8 cellular contexts compared by ENCODE assay signal in the genomic region with DNA sequence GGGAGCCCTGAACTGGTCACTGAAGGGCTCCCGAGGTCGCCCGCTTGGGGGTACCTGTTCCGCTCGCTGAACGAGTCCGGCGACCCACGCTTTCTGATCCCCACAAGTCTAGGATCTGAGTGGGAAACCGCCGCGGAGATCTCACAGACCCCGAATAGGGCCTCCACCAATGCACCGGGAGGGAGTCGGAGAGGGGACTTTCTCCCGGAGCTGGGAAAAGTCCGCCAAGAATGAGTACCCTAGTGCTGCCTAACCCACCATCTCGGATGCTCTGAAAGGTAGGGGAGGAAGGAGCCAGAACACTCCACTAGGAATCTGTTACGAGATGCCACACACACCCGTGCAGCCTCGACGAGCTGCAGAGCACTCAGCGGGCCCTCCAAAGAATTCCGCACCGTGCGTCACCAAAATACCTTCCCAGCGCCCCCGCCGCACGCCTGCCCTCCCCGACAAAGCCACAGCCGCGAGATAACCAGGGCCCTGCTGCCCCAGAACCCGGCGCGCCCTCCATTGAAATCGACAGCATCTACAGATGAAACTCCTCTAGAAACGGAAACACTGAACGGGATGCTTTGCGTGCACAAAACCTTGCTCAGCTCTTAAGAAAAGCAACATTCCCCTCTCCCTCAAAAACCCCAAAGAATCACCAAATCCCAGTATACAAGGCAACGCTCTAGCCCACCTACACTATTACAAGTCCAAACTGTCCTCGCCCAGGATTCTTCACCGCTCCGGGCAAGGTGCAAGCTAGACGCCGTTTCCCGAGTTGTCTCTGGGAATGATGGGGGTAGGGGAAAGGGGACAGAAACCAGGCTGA. TPM values are rescaled to one million over a fixed set of nuclear protein-coding genes. Genes with fewer than 3 reads are reported as not detected.
DNase-seq lines count a peak whose midpoint lies in the region; ATAC-seq and TF ChIP-seq lines count a peak whose summit lies in the region.

No MANE protein-coding gene starts in this region.

- no peak overlapping the region for H3K27ac Mint-ChIP-seq in GM23338
- H3K27ac Mint-ChIP-seq in endothelial cell (ENCODE audit: unreplicated experiment): no peak overlapping the region
- peak overlapping the region in 2 of 6 donors; percentile 30 to 73 for H3K27ac Mint-ChIP-seq in naive B cell

- H3K4me3 ChIP-seq in GM23338 (peak overlapping the region; percentile 80), SK-N-MC (peak overlapping the region; percentile 73)

- H4K20me1 ChIP-seq in GM23338 (replicated peaks; ENCODE audit: insufficient read depth): no peaks in the 10 kb centered on the region

- peaks cover 29% of the 10 kb centered on the region for H3K4me1 ChIP-seq in GM23338 (ENCODE audit: insufficient read depth)

- H3K27me3 Mint-ChIP-seq in GM23338 (ENCODE audit: insufficient read depth, low read depth, poor library complexity): peaks cover 81% of the 10 kb centered on the region
- H3K27me3 Mint-ChIP-seq in endothelial cell (ENCODE audit: unreplicated experiment): peaks cover 30% of the 10 kb centered on the region
- peaks cover 81 to 92% (median 92%) of the 10 kb centered on the region in 3 donors for H3K27me3 Mint-ChIP-seq in naive B cell

- no peaks in the 10 kb centered on the region for H3K79me2 ChIP-seq in GM23338 (replicated peaks; ENCODE audit: insufficient read depth)

- H3K4me3 Mint-ChIP-seq in GM23338: peak overlapping the region; percentile 78
- peak overlapping the region; percentile 89 for H3K4me3 Mint-ChIP-seq in endothelial cell (ENCODE audit: unreplicated experiment)
- H3K4me3 Mint-ChIP-seq in naive B cell: peak overlapping the region; percentile 72 to 91 (median 84)

- H3K4me1 Mint-ChIP-seq in GM23338: peaks cover 41% of the 10 kb centered on the region; the same call in 2 of the 3 replicates
- peaks cover 50% of the 10 kb centered on the region for H3K4me1 Mint-ChIP-seq in endothelial cell (ENCODE audit: unreplicated experiment)
- H3K4me1 Mint-ChIP-seq in naive B cell: peaks cover 50 to 66% (median 60%) of the 10 kb centered on the region in 3 donors

- DNase-seq in GM23338 (ENCODE audit: low spot score): peak; percentile 68
- no peak for DNase-seq in SK-N-MC (ENCODE audit: low read depth, low spot score)
- peak; percentile 27 for DNase-seq in endothelial cell (ENCODE audit: low spot score)
- no peak for DNase-seq in naive B cell
- no peak for DNase-seq in foreskin melanocyte
- no peak for DNase-seq in C1 segment of cervical spinal cord (lab: John Stamatoyannopoulos, UW)
- no peak for DNase-seq in UCSD-AML1 (lab: John Stamatoyannopoulos, UW; ENCODE audit: unreplicated experiment)

- H3K27me3 ChIP-seq in GM23338 (ENCODE audit: insufficient read depth): peaks cover 95% of the 10 kb centered on the region

- ATAC-seq in GM23338 (peak; percentile 0; the same call in 2 of the 3 replicates), naive B cell (ENCODE audit: low read depth in 2 of 2) (no peak), HG03565 (IDR thresholded peaks at IDR 0.05; ENCODE audit: unreplicated experiment) (no peak)

- H3K36me3 Mint-ChIP-seq in GM23338 (ENCODE audit: low read depth) (no peaks in the 10 kb centered on the region), endothelial cell (ENCODE audit: low read depth, unreplicated experiment) (peaks cover 4% of the 10 kb centered on the region), naive B cell (peaks cover 0 to 12% of the 10 kb centered on the region in 2 donors)

- H2AFZ ChIP-seq in GM23338: peak overlapping the region; percentile 99

- no peak overlapping the region for H3K27ac ChIP-seq in GM23338 (ENCODE audit: low read depth)
- no peak overlapping the region for H3K27ac ChIP-seq in SK-N-MC

- H3K4me2 ChIP-seq in GM23338: peak overlapping the region; percentile 98

- no peak for TF ChIP-seq CTCF in GM23338 (conservative IDR thresholded peaks at IDR 0.05; ENCODE audit: low read depth in 2 of 2)
- no peak for TF ChIP-seq CTCF in endothelial cell (IDR thresholded peaks at IDR 0.05; ENCODE audit: unreplicated experiment)

- H3K36me3 ChIP-seq in GM23338 (ENCODE audit: insufficient read depth): no peaks in the 10 kb centered on the region
- no peaks in the 10 kb centered on the region for H3K36me3 ChIP-seq in SK-N-MC (ENCODE audit: insufficient read depth, low read length)

- no peaks in the 10 kb centered on the region for H3F3A ChIP-seq in GM23338 (replicated peaks; ENCODE audit: low read depth)

- H3K9me3 ChIP-seq in SK-N-MC (ENCODE audit: low read depth, low read length): no peaks in the 10 kb centered on the region

- H3K9ac ChIP-seq in SK-N-MC (ENCODE audit: insufficient read length): no peak overlapping the region

- H3K9me2 ChIP-seq in GM23338 (ENCODE audit: insufficient read depth): no peaks in the 10 kb centered on the region

- H3K9me3 Mint-ChIP-seq in GM23338: no peaks in the 10 kb centered on the region; the same call in 2 of the 3 replicates
- no peaks in the 10 kb centered on the region for H3K9me3 Mint-ChIP-seq in endothelial cell (ENCODE audit: unreplicated experiment)
- peaks cover 0 to 2% (median 0%) of the 10 kb centered on the region in 7 donors for H3K9me3 Mint-ChIP-seq in naive B cell

TF ChIP-seq in GM23338, 12 proteins besides CTCF, POLR2A, EP300 and RAD21:
- TF ChIP-seq, protein P1, sequence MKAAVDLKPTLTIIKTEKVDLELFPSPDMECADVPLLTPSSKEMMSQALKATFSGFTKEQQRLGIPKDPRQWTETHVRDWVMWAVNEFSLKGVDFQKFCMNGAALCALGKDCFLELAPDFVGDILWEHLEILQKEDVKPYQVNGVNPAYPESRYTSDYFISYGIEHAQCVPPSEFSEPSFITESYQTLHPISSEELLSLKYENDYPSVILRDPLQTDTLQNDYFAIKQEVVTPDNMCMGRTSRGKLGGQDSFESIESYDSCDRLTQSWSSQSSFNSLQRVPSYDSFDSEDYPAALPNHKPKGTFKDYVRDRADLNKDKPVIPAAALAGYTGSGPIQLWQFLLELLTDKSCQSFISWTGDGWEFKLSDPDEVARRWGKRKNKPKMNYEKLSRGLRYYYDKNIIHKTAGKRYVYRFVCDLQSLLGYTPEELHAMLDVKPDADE (IDR thresholded peaks at IDR 0.05): no peak
- TF ChIP-seq EZH2 (IDR thresholded peaks at IDR 0.05; ENCODE audit: low read depth, unreplicated experiment) (peak; percentile 92), NANOG (IDR thresholded peaks at IDR 0.05; ENCODE audit: borderline replicate concordance) (no peak), EZH2phosphoT487 (IDR thresholded peaks at IDR 0.05; ENCODE audit: unreplicated experiment) (peak; percentile 71), STAT1 (IDR thresholded peaks at IDR 0.05; ENCODE audit: unreplicated experiment) (no peak), CREB1 (CRISPR knock-in tag; IDR thresholded peaks at IDR 0.05; ENCODE audit: low read depth) (no peak), JUNB (IDR thresholded peaks at IDR 0.05; ENCODE audit: unreplicated experiment) (no peak)
- TF ChIP-seq, protein P2, sequence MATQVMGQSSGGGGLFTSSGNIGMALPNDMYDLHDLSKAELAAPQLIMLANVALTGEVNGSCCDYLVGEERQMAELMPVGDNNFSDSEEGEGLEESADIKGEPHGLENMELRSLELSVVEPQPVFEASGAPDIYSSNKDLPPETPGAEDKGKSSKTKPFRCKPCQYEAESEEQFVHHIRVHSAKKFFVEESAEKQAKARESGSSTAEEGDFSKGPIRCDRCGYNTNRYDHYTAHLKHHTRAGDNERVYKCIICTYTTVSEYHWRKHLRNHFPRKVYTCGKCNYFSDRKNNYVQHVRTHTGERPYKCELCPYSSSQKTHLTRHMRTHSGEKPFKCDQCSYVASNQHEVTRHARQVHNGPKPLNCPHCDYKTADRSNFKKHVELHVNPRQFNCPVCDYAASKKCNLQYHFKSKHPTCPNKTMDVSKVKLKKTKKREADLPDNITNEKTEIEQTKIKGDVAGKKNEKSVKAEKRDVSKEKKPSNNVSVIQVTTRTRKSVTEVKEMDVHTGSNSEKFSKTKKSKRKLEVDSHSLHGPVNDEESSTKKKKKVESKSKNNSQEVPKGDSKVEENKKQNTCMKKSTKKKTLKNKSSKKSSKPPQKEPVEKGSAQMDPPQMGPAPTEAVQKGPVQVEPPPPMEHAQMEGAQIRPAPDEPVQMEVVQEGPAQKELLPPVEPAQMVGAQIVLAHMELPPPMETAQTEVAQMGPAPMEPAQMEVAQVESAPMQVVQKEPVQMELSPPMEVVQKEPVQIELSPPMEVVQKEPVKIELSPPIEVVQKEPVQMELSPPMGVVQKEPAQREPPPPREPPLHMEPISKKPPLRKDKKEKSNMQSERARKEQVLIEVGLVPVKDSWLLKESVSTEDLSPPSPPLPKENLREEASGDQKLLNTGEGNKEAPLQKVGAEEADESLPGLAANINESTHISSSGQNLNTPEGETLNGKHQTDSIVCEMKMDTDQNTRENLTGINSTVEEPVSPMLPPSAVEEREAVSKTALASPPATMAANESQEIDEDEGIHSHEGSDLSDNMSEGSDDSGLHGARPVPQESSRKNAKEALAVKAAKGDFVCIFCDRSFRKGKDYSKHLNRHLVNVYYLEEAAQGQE (IDR thresholded peaks at IDR 0.05; ENCODE audit: unreplicated experiment): no peak

RNA-seq across cellular contexts. Expression of a gene that starts 0.7 kb away (rescaled TPM):
- total RNA-seq in GM23338 (2014; rRNA removed; shearing (Covaris generic)): 4.0 and 6.3 TPM in 2 replicates
- 0.39 and 1.2 TPM in 2 replicates for polyA plus RNA-seq in GM23338 (2016; fragmentation: Nextera tagmentation; extraction: Ambion mirVana)
- total RNA-seq in endothelial cell (ENCODE audit: unreplicated experiment): 6.3 TPM
- polyA plus RNA-seq in naive B cell (ENCODE audit: low read depth in 6 of 6): not detected

RNA-seq across cellular contexts. Expression of a gene that starts 38.4 kb away (rescaled TPM):
- total RNA-seq in GM23338 (2014; rRNA removed; shearing (Covaris generic)): 93.7 and 109 TPM in 2 replicates
- polyA plus RNA-seq in GM23338 (2016; fragmentation: Nextera tagmentation; extraction: Ambion mirVana): 963 and 996 TPM in 2 replicates
- total RNA-seq in endothelial cell (ENCODE audit: unreplicated experiment): 341 TPM
- 1,000 to 10,000 TPM in 1 of 6 donors, 100 to 1,000 TPM in 5; 776 to 1,084 (median 861) TPM for polyA plus RNA-seq in naive B cell (ENCODE audit: low read depth in 6 of 6)

Comparison
In these comparisons a context has a peak if more than half of its experiments do, and no peak if none do; other contexts are left out.
1. DNase-seq: peak in GM23338 (single experiment) and endothelial cell (single experiment); none in SK-N-MC (single experiment), naive B cell (single experiment), foreskin melanocyte (single experiment), C1 segment of cervical spinal cord (0 of 14) and UCSD-AML1 (single experiment).
2. Peak in every context shown above with its lines, with median percentiles within 50 percentile points of each other: H3K4me3 Mint-ChIP-seq.